Comparison of ENCODE assay signal across 1 cellular context in the genomic region with DNA sequence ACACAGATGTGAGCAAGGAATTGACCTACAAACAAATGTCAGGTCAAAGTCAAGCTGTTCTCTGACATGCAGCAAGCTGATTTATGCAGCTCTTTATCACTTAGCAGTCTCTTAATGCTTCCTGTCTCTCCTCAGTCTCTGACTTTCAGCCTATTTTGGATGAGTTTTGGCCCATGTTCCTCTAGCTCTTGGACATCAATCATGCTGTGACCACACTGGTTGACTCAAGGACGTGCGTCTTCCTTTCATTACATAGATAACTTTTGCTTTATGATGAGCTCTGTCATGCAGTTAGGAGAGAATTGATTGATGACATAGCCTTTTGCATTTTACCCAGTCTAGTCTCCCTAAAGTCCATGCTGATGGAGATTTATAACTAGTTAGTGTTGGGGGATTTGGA.
TF ChIP-seq lines count a peak whose summit lies in the region.

No MANE protein-coding gene starts in this region.

TF ChIP-seq in GM12878, 131 proteins besides CTCF, POLR2A, EP300 and RAD21:
- TF ChIP-seq ASH2L (IDR thresholded peaks at IDR 0.05; ENCODE audit: borderline replicate concordance, low read depth) (no peak), PKNOX1 (IDR thresholded peaks at IDR 0.05) (peak; percentile 89), RUNX3 (IDR thresholded peaks at IDR 0.05; ENCODE audit: low read length) (peak; percentile 15; the same call in 1 of the 2 replicates)
- TF ChIP-seq, protein P1, sequence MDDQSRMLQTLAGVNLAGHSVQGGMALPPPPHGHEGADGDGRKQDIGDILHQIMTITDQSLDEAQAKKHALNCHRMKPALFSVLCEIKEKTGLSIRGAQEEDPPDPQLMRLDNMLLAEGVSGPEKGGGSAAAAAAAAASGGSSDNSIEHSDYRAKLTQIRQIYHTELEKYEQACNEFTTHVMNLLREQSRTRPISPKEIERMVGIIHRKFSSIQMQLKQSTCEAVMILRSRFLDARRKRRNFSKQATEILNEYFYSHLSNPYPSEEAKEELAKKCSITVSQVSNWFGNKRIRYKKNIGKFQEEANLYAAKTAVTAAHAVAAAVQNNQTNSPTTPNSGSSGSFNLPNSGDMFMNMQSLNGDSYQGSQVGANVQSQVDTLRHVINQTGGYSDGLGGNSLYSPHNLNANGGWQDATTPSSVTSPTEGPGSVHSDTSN (IDR thresholded peaks at IDR 0.05; ENCODE audit: insufficient replicate concordance, low read depth, low read length), result peak; percentile 85
